ENCODE assay signal across 21 cellular contexts in the genomic region with DNA sequence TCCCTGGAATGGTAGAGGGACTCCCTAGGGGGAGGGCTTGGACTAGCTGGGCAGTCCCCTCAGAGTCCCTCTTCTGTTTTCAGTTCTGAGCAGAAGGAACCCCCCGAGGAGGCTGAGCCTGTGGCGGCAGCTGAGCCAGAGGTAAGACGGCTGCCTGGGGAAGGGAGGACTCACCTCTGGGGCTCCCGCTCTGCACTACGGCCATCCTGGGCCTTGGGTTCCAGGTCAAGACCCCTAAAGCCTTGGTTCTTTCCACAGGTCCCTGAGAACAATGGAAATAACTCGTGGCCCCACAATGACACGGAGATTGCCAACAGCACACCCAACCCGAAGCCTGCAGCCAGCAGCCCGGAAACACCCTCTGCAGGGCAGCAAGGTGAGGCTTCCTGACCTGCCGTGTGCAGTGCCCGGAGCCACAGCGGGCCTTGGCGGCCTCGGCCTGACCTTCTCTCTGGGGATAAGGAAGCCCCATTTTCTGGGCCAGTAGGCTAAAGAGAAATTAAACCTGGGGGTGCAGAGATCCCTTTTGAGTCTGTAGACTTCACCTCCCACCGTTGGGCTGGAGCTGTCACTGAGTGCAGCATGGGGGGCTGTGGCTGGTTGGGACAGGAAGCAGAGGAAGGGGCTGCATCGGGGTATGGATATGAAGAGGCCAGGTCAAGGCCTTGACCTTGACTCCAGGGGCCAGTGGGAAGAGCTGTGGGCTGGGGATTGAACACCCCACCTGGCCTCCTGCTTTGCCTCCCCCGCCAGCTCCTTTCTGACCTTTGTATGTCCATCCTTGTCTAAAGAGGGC. TPM values are rescaled to one million over a fixed set of nuclear protein-coding genes. Genes with fewer than 3 reads are reported as not detected.
DNase-seq lines count a peak whose midpoint lies in the region; TF ChIP-seq lines count a peak whose summit lies in the region.
"Had no signal": no experiment of that assay in that cellular context is flagged by ENCODE, and none has a peak within 500 bp of the region (broad histone marks: within the 10 kb centered on the region; RNA-seq: fewer than 3 reads in every experiment).

No MANE protein-coding gene starts in this region.

- H3K27ac ChIP-seq in esophagus squamous epithelium: peak overlapping the region; percentile 58 to 85 (median 72)
- H3K27ac ChIP-seq: C4-2B had no signal

- H3K9me3 ChIP-seq in esophagus squamous epithelium: no peaks in the 10 kb centered on the region

- CTCF ChIA-PET in activated naive CD4-positive, alpha-beta T cell treated with anti-CD3 and anti-CD28 coated beads, Interleukin-2, amount 10 ng/mL, durations not matched to agents 7 days and 5 days (lab: Charles Lee): interaction anchor here (1.0 kb wide), 1 partner anchor 65 kb away, joined by 3 read pairs; no protein-coding TSS in a partner anchor

- TF ChIP-seq CTCF in chondrocyte (IDR thresholded peaks at IDR 0.05) (no peak), esophagus squamous epithelium (IDR thresholded peaks at IDR 0.05) (no peak)

- intact Hi-C loops in esophagus squamous epithelium (cut with DNase I): no loop called here

- 89 to 100% methylated on average over 1 to 2 of the region's 17 CpGs for WGBS in esophagus squamous epithelium, 2 donors

- no peaks in the 10 kb centered on the region for H3K9me3 Mint-ChIP-seq in activated naive CD4-positive, alpha-beta T cell treated with anti-CD3 and anti-CD28 coated beads, Interleukin-2, amount 10 ng/mL, durations not matched to agents 7 days and 5 days
- H3K9me3 Mint-ChIP-seq in chondrocyte (ENCODE audit: low read depth): no peaks in the 10 kb centered on the region

- H3K27me3 Mint-ChIP-seq in activated naive CD4-positive, alpha-beta T cell treated with anti-CD3 and anti-CD28 coated beads, Interleukin-2, amount 10 ng/mL, durations not matched to agents 7 days and 5 days: no peaks in the 10 kb centered on the region
- no peaks in the 10 kb centered on the region for H3K27me3 Mint-ChIP-seq in chondrocyte (ENCODE audit: low read depth)

- no peak overlapping the region for H3K4me3 Mint-ChIP-seq in activated naive CD4-positive, alpha-beta T cell treated with anti-CD3 and anti-CD28 coated beads, Interleukin-2, amount 10 ng/mL, durations not matched to agents 7 days and 5 days
- H3K4me3 Mint-ChIP-seq in chondrocyte (ENCODE audit: unreplicated experiment): no peak overlapping the region

- H3K4me3 ChIP-seq in esophagus squamous epithelium: no peak overlapping the region

- peaks cover 11% of the 10 kb centered on the region for H3K4me1 Mint-ChIP-seq in activated naive CD4-positive, alpha-beta T cell treated with anti-CD3 and anti-CD28 coated beads, Interleukin-2, amount 10 ng/mL, durations not matched to agents 7 days and 5 days
- no peaks in the 10 kb centered on the region for H3K4me1 Mint-ChIP-seq in chondrocyte (ENCODE audit: low read depth)

- DNase-seq in activated naive CD4-positive, alpha-beta T cell treated with anti-CD3 and anti-CD28 coated beads, Interleukin-2, amount 10 ng/mL, durations not matched to agents 7 days and 5 days: no peak
- DNase-seq in activated naive CD4-positive, alpha-beta T cell (lab: John Stamatoyannopoulos, UW): no peak
- DNase-seq in chondrocyte (ENCODE audit: low spot score) (peak; percentile 73), esophagus squamous epithelium (lab: John Stamatoyannopoulos, UW) (no peak), GF-D8 (lab: John Stamatoyannopoulos, UW) (no peak), NCI-H446 treated with DMSO at 0.1 percent for 48 hours (lab: John Stamatoyannopoulos, UW) (no peak)
- DNase-seq in stimulated activated CD8-positive, alpha-beta memory T cell treated with anti-CD3 and anti-CD28 coated beads, Interleukin-4, amount 100 ng/mL, for 48 hours: peak; percentile 15
- DNase-seq in activated CD4-positive, CD25-positive, alpha-beta regulatory T cell (lab: John Stamatoyannopoulos, UW): no peak
- DNase-seq: ACHN, AML-193, DMS79, KBM-7, NCI-H1105, NCI-H1694, NCI-H2081 treated with DMSO at 0.1 percent for 48 hours, NCI-H510A, NCI-H774, SHP77 treated with DMSO at 0.1 percent for 48 hours had no signal

- H3K27me3 ChIP-seq in esophagus squamous epithelium: no peaks in the 10 kb centered on the region

- peaks cover 44% of the 10 kb centered on the region for H3K36me3 Mint-ChIP-seq in activated naive CD4-positive, alpha-beta T cell treated with anti-CD3 and anti-CD28 coated beads, Interleukin-2, amount 10 ng/mL, durations not matched to agents 7 days and 5 days
- no peaks in the 10 kb centered on the region for H3K36me3 Mint-ChIP-seq in chondrocyte (ENCODE audit: low read depth)

- peaks cover 10 to 89% (median 16%) of the 10 kb centered on the region in 3 donors for H3K36me3 ChIP-seq in esophagus squamous epithelium

- no peak for TF ChIP-seq POLR2A in esophagus squamous epithelium (IDR thresholded peaks at IDR 0.05)

- peak overlapping the region; percentile 37 for H3K27ac Mint-ChIP-seq in activated naive CD4-positive, alpha-beta T cell treated with anti-CD3 and anti-CD28 coated beads, Interleukin-2, amount 10 ng/mL, durations not matched to agents 7 days and 5 days
- no peak overlapping the region for H3K27ac Mint-ChIP-seq in chondrocyte (ENCODE audit: unreplicated experiment)

- H3K4me1 ChIP-seq in esophagus squamous epithelium: peaks cover 3 to 78% (median 18%) of the 10 kb centered on the region in 3 donors

RNA-seq across cellular contexts. Expression of a gene that starts 15.0 kb away (rescaled TPM):
- total RNA-seq in chondrocyte (21.6 to 24.6 TPM (median 22.4 TPM) in 3 replicates), esophagus squamous epithelium (10 to 100 TPM; 33.8 to 84.0 (median 53.1) TPM)

RNA-seq across cellular contexts. Expression of a gene that starts 51.2 kb away (rescaled TPM):
- not detected in 3 replicates for total RNA-seq in chondrocyte
- not detected for total RNA-seq in esophagus squamous epithelium
- total RNA-seq: HepG2, OCI-LY7 had no signal

Comparison
In these comparisons a context has a peak if more than half of its experiments do, and no peak if none do; other contexts are left out.
1. DNase-seq: peak in chondrocyte (single experiment) and stimulated activated CD8-positive, alpha-beta memory T cell treated with anti-CD3 and anti-CD28 coated beads, Interleukin-4, amount 100 ng/mL, for 48 hours (single experiment); none in activated naive CD4-positive, alpha-beta T cell treated with anti-CD3 and anti-CD28 coated beads, Interleukin-2, amount 10 ng/mL, durations not matched to agents 7 days and 5 days (single experiment), activated naive CD4-positive, alpha-beta T cell (0 of 4), esophagus squamous epithelium (single experiment), GF-D8 (single experiment), NCI-H446 treated with DMSO at 0.1 percent for 48 hours (single experiment) and activated CD4-positive, CD25-positive, alpha-beta regulatory T cell (0 of 4).